ENCODE assay signal across 1 cellular context in the genomic region with DNA sequence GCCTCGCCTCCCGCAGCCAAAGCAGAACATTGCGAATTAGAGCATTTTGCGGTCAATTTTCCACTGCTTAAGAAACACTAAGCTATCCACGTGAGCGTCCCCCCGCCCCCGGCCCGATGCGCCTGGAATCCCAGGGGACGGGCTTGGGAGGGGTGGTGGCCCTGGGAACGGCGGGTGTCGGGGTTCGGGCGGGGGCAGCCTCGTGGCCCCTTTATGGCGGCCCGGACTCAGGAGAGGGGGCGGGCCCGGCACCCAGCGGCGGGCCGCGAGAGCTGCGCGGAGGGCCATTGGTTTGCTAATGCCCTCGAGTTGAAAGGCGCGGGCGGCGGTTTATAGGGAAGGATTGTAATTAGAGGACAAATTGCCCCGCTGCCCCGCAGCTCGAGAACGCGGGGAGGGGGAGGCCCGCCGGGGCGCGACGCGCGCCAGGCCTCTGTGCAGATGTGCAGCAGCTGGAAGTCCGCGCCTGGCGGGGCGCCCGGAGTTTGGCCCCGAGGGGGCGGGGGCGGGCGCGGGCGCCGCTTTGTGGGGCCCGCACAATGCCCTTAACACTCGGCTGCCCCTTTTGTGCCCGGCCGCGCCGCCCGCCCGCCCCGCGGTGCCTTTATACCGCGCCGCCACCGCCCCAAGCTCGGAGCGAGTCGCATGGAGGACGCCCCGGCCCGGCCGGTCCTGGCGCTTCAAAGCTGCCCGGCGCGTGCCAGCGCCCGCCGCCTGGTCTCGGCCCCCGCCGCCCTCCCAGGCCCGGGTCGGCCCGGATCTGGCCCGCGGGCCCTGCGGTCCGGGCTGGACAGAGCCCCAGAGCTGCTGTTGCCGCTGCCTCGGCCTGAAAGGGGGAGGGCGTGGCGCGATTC.
TF ChIP-seq lines count a peak whose summit lies in the region.

No MANE protein-coding gene starts in this region.

TF ChIP-seq in IMR-90, 13 proteins besides CTCF, POLR2A, EP300 and RAD21:
- no peak for TF ChIP-seq MAZ (IDR thresholded peaks at IDR 0.05; ENCODE audit: borderline replicate concordance, low read depth, low read length)
- TF ChIP-seq, protein P1, sequence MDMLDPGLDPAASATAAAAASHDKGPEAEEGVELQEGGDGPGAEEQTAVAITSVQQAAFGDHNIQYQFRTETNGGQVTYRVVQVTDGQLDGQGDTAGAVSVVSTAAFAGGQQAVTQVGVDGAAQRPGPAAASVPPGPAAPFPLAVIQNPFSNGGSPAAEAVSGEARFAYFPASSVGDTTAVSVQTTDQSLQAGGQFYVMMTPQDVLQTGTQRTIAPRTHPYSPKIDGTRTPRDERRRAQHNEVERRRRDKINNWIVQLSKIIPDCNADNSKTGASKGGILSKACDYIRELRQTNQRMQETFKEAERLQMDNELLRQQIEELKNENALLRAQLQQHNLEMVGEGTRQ (IDR thresholded peaks at IDR 0.05; ENCODE audit: low read depth, low read length): no peak
- TF ChIP-seq SMC3 (IDR thresholded peaks at IDR 0.05; ENCODE audit: low read depth, low read length): no peak
- no peak for TF ChIP-seq CHD1 (IDR thresholded peaks at IDR 0.05; ENCODE audit: low read depth, low read length)
- no peak for TF ChIP-seq RCOR1 (IDR thresholded peaks at IDR 0.05; ENCODE audit: insufficient replicate concordance, low read length)
- TF ChIP-seq MXI1 (IDR thresholded peaks at IDR 0.05; ENCODE audit: borderline replicate concordance, low read depth, low read length): no peak
- TF ChIP-seq RFX5 (IDR thresholded peaks at IDR 0.05; ENCODE audit: low read depth, low read length): no peak
- no peak for TF ChIP-seq NFE2L2 (IDR thresholded peaks at IDR 0.05; ENCODE audit: low read depth, low read length)
- TF ChIP-seq FOS (IDR thresholded peaks at IDR 0.05; ENCODE audit: low read depth, low read length): no peak
- no peak for TF ChIP-seq BHLHE40 (IDR thresholded peaks at IDR 0.05; ENCODE audit: low read depth, low read length)
- TF ChIP-seq, protein P2, sequence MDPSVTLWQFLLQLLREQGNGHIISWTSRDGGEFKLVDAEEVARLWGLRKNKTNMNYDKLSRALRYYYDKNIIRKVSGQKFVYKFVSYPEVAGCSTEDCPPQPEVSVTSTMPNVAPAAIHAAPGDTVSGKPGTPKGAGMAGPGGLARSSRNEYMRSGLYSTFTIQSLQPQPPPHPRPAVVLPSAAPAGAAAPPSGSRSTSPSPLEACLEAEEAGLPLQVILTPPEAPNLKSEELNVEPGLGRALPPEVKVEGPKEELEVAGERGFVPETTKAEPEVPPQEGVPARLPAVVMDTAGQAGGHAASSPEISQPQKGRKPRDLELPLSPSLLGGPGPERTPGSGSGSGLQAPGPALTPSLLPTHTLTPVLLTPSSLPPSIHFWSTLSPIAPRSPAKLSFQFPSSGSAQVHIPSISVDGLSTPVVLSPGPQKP (IDR thresholded peaks at IDR 0.05; ENCODE audit: borderline replicate concordance, low read depth, low read length): no peak
- no peak for TF ChIP-seq CEBPB (IDR thresholded peaks at IDR 0.05; ENCODE audit: low read depth, low read length)
- TF ChIP-seq MAFK (IDR thresholded peaks at IDR 0.05; ENCODE audit: low read depth, low read length): no peak
TF ChIP-seq in IMR-90: peak in this region for 0.
